Comparison of ENCODE assay signal across 10 cellular contexts in genomic region chr1:202029171-202029665, GRCh38. TPM values are rescaled to one million over a fixed set of nuclear protein-coding genes. Genes with fewer than 3 reads are reported as not detected.
DNase-seq lines count a peak whose midpoint lies in the region; ATAC-seq and TF ChIP-seq lines count a peak whose summit lies in the region.
"Had no signal": no experiment of that assay in that cellular context is flagged by ENCODE, and none has a peak within 500 bp of the region (broad histone marks: within the 10 kb centered on the region; RNA-seq: fewer than 3 reads in every experiment).

No MANE protein-coding gene starts in this region.

- DNase-seq in RKO (ENCODE audit: low spot score) (peak; percentile 53), fibroblast of the conjunctiva (ENCODE audit: low read depth) (peak; percentile 48), OCI-LY7 (ENCODE audit: low spot score) (no peak), mucosa of gallbladder (ENCODE audit: low spot score) (no peak), GM20000 (ENCODE audit: low spot score) (no peak)
- no peak for DNase-seq in naive thymus-derived CD8-positive, alpha-beta T cell
- DNase-seq: activated CD4-positive, alpha-beta T cell treated with anti-CD3 and anti-CD28 coated beads, Interleukin-2, amount 10 ng/mL, durations not matched to agents 24 days and 14 days; naive B cell had no signal

- CTCF ChIA-PET in HEK293 (lab: Yijun Ruan, JAX) (interaction anchor here (0.6 kb wide), 1 partner anchor 16 kb away, joined by 5 read pairs; no protein-coding TSS in a partner anchor), OCI-LY7 (lab: Charles Lee; ENCODE audit: unreplicated experiment) (interaction anchor here (0.6 kb wide), 1 partner anchor 22 kb away, joined by 3 read pairs; no protein-coding TSS in a partner anchor)

- H3K36me3 ChIP-seq in ACC112 (ENCODE audit: insufficient read depth, low read length) (no peaks in the 10 kb centered on the region), HEK293 (ENCODE audit: control insufficient read depth in 2 of 2, insufficient read depth in 1 of 2, low read length in 2 of 2) (no peaks in the 10 kb centered on the region), OCI-LY7 (ENCODE audit: insufficient read depth, low read length) (no peaks in the 10 kb centered on the region)

- no peak overlapping the region for H3K4me3 Mint-ChIP-seq in naive thymus-derived CD8-positive, alpha-beta T cell
- H3K4me3 Mint-ChIP-seq: activated CD4-positive, alpha-beta T cell treated with anti-CD3 and anti-CD28 coated beads, Interleukin-2, amount 10 ng/mL, durations not matched to agents 24 days and 14 days; naive B cell had no signal

- ATAC-seq in naive thymus-derived CD8-positive, alpha-beta T cell: no peak

- BruUV-seq in OCI-LY7 (replicated peaks; lab: Mats Ljungman, UMichigan): no TSS peak

- H3K9me3 Mint-ChIP-seq in naive thymus-derived CD8-positive, alpha-beta T cell: no peaks in the 10 kb centered on the region
- H3K9me3 Mint-ChIP-seq: activated CD4-positive, alpha-beta T cell treated with anti-CD3 and anti-CD28 coated beads, Interleukin-2, amount 10 ng/mL, durations not matched to agents 24 days and 14 days; naive B cell had no signal

- no peak overlapping the region for H3K27ac Mint-ChIP-seq in naive thymus-derived CD8-positive, alpha-beta T cell
- H3K27ac Mint-ChIP-seq: activated CD4-positive, alpha-beta T cell treated with anti-CD3 and anti-CD28 coated beads, Interleukin-2, amount 10 ng/mL, durations not matched to agents 24 days and 14 days had no signal

- POLR2A ChIA-PET in HEK293 (lab: Yijun Ruan, JAX) (interaction anchor here (1.3 kb wide), 1 partner anchor 10 kb away, joined by 3 read pairs; no protein-coding TSS in a partner anchor), OCI-LY7 (lab: Charles Lee) (no interaction called here)
- POLR2A ChIA-PET in naive thymus-derived CD8-positive, alpha-beta T cell (lab: Charles Lee): no interaction called here

- no peaks in the 10 kb centered on the region for H3K79me2 ChIP-seq in ACC112 (ENCODE audit: control insufficient read depth, insufficient read depth, low read length, unreplicated experiment)
- no peaks in the 10 kb centered on the region for H3K79me2 ChIP-seq in OCI-LY7 (ENCODE audit: insufficient read depth, low read depth, low read length)

- peaks cover 6% of the 10 kb centered on the region; the same call in 1 of the 2 replicates for H3K27me3 ChIP-seq in ACC112 (ENCODE audit: insufficient read depth, low read length)

- peak overlapping the region; percentile 30; the same call in 1 of the 2 replicates for H3K27ac ChIP-seq in ACC112 (ENCODE audit: low read depth, low read length)
- H3K27ac ChIP-seq in HEK293 (ENCODE audit: extremely low read depth, low read depth, low read length): no peak overlapping the region
- no peak overlapping the region for H3K27ac ChIP-seq in OCI-LY7 (ENCODE audit: low read depth, low read length, poor library complexity, severe bottlenecking)

- peaks cover 0 to 6% (median 3%) of the 10 kb centered on the region in 5 donors for H3K27me3 Mint-ChIP-seq in naive thymus-derived CD8-positive, alpha-beta T cell

- no peaks in the 10 kb centered on the region for H4K20me1 ChIP-seq in OCI-LY7 (ENCODE audit: insufficient read depth, low read length)

- TF ChIP-seq CTCF in HEK293 (tag by site-specific recombination; IDR thresholded peaks at IDR 0.05) (no peak), OCI-LY7 (conservative IDR thresholded peaks at IDR 0.05; ENCODE audit: low read length) (no peak), GM20000 (IDR thresholded peaks at IDR 0.05; ENCODE audit: extremely low read depth, missing control alignments) (no peak)

- no peak overlapping the region for H3K4me2 ChIP-seq in OCI-LY7 (ENCODE audit: low read length)

- no peaks in the 10 kb centered on the region for H3K9me2 ChIP-seq in OCI-LY7 (ENCODE audit: insufficient read depth, low read length)

- H3K4me3 ChIP-seq in ACC112 (ENCODE audit: low read depth, low read length) (no peak overlapping the region), HEK293 (ENCODE audit: low read depth, low read length) (no peak overlapping the region), OCI-LY7 (ENCODE audit: low read depth, low read length, poor library complexity, severe bottlenecking) (no peak overlapping the region)

- no peaks in the 10 kb centered on the region for H3K4me1 Mint-ChIP-seq in naive thymus-derived CD8-positive, alpha-beta T cell
- H3K4me1 Mint-ChIP-seq: activated CD4-positive, alpha-beta T cell treated with anti-CD3 and anti-CD28 coated beads, Interleukin-2, amount 10 ng/mL, durations not matched to agents 24 days and 14 days; naive B cell had no signal

- H3K4me1 ChIP-seq in ACC112 (ENCODE audit: control insufficient read depth, insufficient read depth, low read length, unreplicated experiment) (peaks cover 13% of the 10 kb centered on the region), HEK293 (ENCODE audit: control insufficient read depth, insufficient read depth, low read length) (no peaks in the 10 kb centered on the region), OCI-LY7 (ENCODE audit: insufficient read depth, low read length, poor library complexity, severe bottlenecking) (no peaks in the 10 kb centered on the region)

- intact Hi-C loops in OCI-LY7 (cut with micrococcal nuclease; ENCODE audit: unreplicated experiment): no loop called here

- no peaks in the 10 kb centered on the region for H3K9me3 ChIP-seq in HEK293 (ENCODE audit: control insufficient read depth, insufficient read depth, low read depth, low read length)
- H3K9me3 ChIP-seq in OCI-LY7 (ENCODE audit: low read length): no peaks in the 10 kb centered on the region

- H2AFZ ChIP-seq in ACC112 (ENCODE audit: low read length, unreplicated experiment) (no peak overlapping the region), OCI-LY7 (ENCODE audit: low read length) (no peak overlapping the region)

- no peaks in the 10 kb centered on the region for H3K36me3 Mint-ChIP-seq in naive thymus-derived CD8-positive, alpha-beta T cell
- H3K36me3 Mint-ChIP-seq: naive B cell had no signal

TF ChIP-seq in HEK293, 187 proteins besides CTCF, POLR2A, EP300 and RAD21 (continues in another document):
- TF ChIP-seq ZNF76 (tag by site-specific recombination; IDR thresholded peaks at IDR 0.05; ENCODE audit: borderline replicate concordance, low read depth) (no peak), ZNF24 (tag by site-specific recombination; IDR thresholded peaks at IDR 0.05) (peak; percentile 48; the same call in 1 of the 2 replicates), ZNF2 (tag by site-specific recombination; IDR thresholded peaks at IDR 0.05) (no peak), INSM2 (tag by site-specific recombination; IDR thresholded peaks at IDR 0.05) (peak; percentile 39; the same call in 1 of the 2 replicates), ZNF561 (tag by site-specific recombination; IDR thresholded peaks at IDR 0.05; ENCODE audit: borderline replicate concordance) (no peak), ZNF558 (tag by site-specific recombination; IDR thresholded peaks at IDR 0.05) (no peak), ZSCAN18 (tag by site-specific recombination; IDR thresholded peaks at IDR 0.05) (no peak), ZNF629 (tag by site-specific recombination; IDR thresholded peaks at IDR 0.05) (peak; percentile 77), ZNF777 (tag by site-specific recombination; IDR thresholded peaks at IDR 0.05; ENCODE audit: borderline replicate concordance) (no peak), ZSCAN23 (tag by site-specific recombination; IDR thresholded peaks at IDR 0.05) (0 out of 2 replicates have a peak, but pooled peaks have one; percentile 40), WT1 (tag by site-specific recombination; IDR thresholded peaks at IDR 0.05) (0 out of 2 replicates have a peak, but pooled peaks have one; percentile 23), ZNF146 (tag by site-specific recombination; IDR thresholded peaks at IDR 0.05) (peak; percentile 92), ZSCAN30 (tag by site-specific recombination; IDR thresholded peaks at IDR 0.05) (no peak), SETDB1 (IDR thresholded peaks at IDR 0.05; ENCODE audit: insufficient read length, low read length) (no peak), IKZF3 (tag by site-specific recombination; IDR thresholded peaks at IDR 0.05) (no peak)

RNA-seq across cellular contexts. Expression of gene ELF3, which starts 18.8 kb away (rescaled TPM):
- 0.09 TPM in 1 of 2 replicates, not detected in the other for total RNA-seq in OCI-LY7 (2014; rRNA removed; shearing (Covaris generic))
- total RNA-seq in OCI-LY7 (2022) (0.18 and 0.44 TPM in 2 replicates), mucosa of gallbladder (517 TPM)
- 1 to 10 TPM; 1.5 to 2.0 TPM for total RNA-seq in naive thymus-derived CD8-positive, alpha-beta T cell
- not detected for polyA plus RNA-seq in naive thymus-derived CD8-positive, alpha-beta T cell

RNA-seq across cellular contexts. Expression of gene RNPEP, which starts 46.8 kb away (rescaled TPM):
- total RNA-seq in OCI-LY7 (2014; rRNA removed; shearing (Covaris generic)): 14.7 and 22.7 TPM in 2 replicates
- 50.9 and 52.1 TPM in 2 replicates for total RNA-seq in OCI-LY7 (2022)
- 78.8 TPM for total RNA-seq in mucosa of gallbladder
- 10 to 100 TPM; 25.2 to 26.3 TPM for total RNA-seq in naive thymus-derived CD8-positive, alpha-beta T cell
- polyA plus RNA-seq in naive thymus-derived CD8-positive, alpha-beta T cell: 10 to 100 TPM; 24.1 to 33.2 (median 28.1) TPM

Comparison
In these comparisons a context has a peak if more than half of its experiments do, and no peak if none do; other contexts are left out.
1. DNase-seq: peak in RKO (single experiment) and fibroblast of the conjunctiva (single experiment); none in OCI-LY7 (single experiment), mucosa of gallbladder (single experiment), GM20000 (single experiment) and naive thymus-derived CD8-positive, alpha-beta T cell (0 of 10).
2. RNA of gene ELF3, which starts 18.8 kb away (total RNA-seq): 517 TPM in mucosa of gallbladder (single experiment); 1.5 to 2.0 TPM in naive thymus-derived CD8-positive, alpha-beta T cell and 0.09 to 0.44 TPM in OCI-LY7; every median in the first group is over 100 times any median in the second.